Comparison of ENCODE assay signal across 1 cellular context in the genomic region with DNA sequence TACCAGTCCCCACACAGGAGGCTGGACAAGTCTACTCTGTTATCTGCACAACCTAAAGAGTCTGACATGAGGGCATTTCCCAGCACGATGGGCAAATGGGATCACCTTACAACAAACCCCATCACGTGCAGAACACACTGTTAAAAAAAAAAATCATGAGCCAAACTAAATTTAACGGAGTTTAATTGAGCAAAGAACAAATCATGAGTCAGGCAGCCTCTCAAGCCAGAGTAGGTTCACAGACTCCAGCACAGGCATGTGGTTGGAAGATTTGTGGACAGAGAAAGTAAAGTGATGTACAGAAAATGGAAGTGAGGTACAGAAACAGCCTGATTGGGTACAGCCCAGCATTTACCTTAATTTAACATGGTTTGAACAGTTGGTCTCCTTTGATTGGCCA.
TF ChIP-seq lines count a peak whose summit lies in the region.

No MANE protein-coding gene starts in this region.

TF ChIP-seq in K562, 482 proteins besides CTCF, POLR2A, EP300 and RAD21 (continued from another document):
- TF ChIP-seq, protein P1, sequence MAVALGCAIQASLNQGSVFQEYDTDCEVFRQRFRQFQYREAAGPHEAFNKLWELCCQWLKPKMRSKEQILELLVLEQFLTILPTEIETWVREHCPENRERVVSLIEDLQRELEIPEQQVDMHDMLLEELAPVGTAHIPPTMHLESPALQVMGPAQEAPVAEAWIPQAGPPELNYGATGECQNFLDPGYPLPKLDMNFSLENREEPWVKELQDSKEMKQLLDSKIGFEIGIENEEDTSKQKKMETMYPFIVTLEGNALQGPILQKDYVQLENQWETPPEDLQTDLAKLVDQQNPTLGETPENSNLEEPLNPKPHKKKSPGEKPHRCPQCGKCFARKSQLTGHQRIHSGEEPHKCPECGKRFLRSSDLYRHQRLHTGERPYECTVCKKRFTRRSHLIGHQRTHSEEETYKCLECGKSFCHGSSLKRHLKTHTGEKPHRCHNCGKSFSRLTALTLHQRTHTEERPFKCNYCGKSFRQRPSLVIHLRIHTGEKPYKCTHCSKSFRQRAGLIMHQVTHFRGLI (CRISPR knock-in tag; IDR thresholded peaks at IDR 0.05), result no peak
- TF ChIP-seq ZNF644 (tag; IDR thresholded peaks at IDR 0.05; ENCODE audit: low read depth), result no peak
TF ChIP-seq in K562: peak in this region for 0.
